Comparison of ENCODE assay signal across 10 cellular contexts in genomic region chr4:105155426-105155825, GRCh38.
"Had no signal": no experiment of that assay in that cellular context is flagged by ENCODE, and none has a peak within 500 bp of the region (broad histone marks: within the 10 kb centered on the region; RNA-seq: fewer than 3 reads in every experiment).

No MANE protein-coding gene starts in this region.

- H3K27me3 ChIP-seq: ovary had no signal

- H3K36me3 ChIP-seq: left ventricle myocardium inferior, ovary had no signal

- DNase-seq: activated B cell treated with CpG ODN at 0.5 μM for 24 hours; activated naive CD4-positive, alpha-beta T cell treated with anti-CD3 and anti-CD28 coated beads for 36 hours; effector memory CD8-positive, alpha-beta T cell; glutamatergic neuron; left ventricle myocardium inferior; mesenchymal stem cell; ovary; stimulated activated CD4-positive, alpha-beta T cell treated with anti-CD3 and anti-CD28 coated beads, Interleukin-15, amount 100 ng/mL, for 24 hours; stimulated activated CD4-positive, alpha-beta T cell treated with anti-CD3 and anti-CD28 coated beads, Interleukin-4, amount 100 ng/mL, for 24 hours had no signal

- H3K4me3 ChIP-seq: left ventricle myocardium inferior, ovary had no signal

- ATAC-seq: activated T-helper 17 cell treated with anti-CD3 and anti-CD28 coated beads, Interleukin-2, amount 50 U/mL, for 72 hours; effector memory CD8-positive, alpha-beta T cell had no signal

- H3K9me3 ChIP-seq: left ventricle myocardium inferior, ovary had no signal

- H3K27ac ChIP-seq: left ventricle myocardium inferior, ovary had no signal
